In the genomic region with DNA sequence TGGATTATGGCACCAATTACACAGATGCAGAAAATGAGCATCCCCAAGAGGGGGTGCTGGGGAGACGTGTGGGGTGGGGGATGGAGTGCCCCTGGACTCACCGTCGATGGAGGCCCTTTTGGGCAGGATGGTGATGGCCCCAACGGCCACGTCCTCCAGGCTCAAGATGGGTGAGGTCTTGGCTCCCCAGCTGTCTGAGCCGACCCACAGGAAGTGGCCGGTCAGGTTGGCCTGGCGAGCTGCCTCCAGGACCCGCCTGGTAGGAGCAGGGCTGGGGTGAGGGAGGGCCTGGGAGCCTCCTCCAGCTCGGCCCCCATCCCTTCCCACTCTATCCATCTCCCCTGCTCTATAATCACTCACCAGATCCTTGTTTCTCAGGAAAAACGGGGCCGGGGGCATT, we compare ENCODE assay signal across 35 cellular contexts. TPM values are rescaled to one million over a fixed set of nuclear protein-coding genes. Genes with fewer than 3 reads are reported as not detected.
"Had no signal": no experiment of that assay in that cellular context is flagged by ENCODE, and none has a peak within 500 bp of the region (broad histone marks: within the 10 kb centered on the region; RNA-seq: fewer than 3 reads in every experiment).

No MANE protein-coding gene starts in this region.

- H3K27me3 ChIP-seq: body of pancreas had no signal

- H3K9me3 ChIP-seq: adrenal gland had no signal

- DNase-seq: activated B cell treated with CpG ODN at 0.5 μM for 24 hours; activated CD4-positive, alpha-beta memory T cell treated with anti-CD3 and anti-CD28 coated beads for 36 hours; activated CD4-positive, alpha-beta T cell treated with anti-CD3 and anti-CD28 coated beads for 4 hours; activated CD4-positive, alpha-beta T cell treated with anti-CD3 and anti-CD28 coated beads, Interleukin-2, amount 10 ng/mL, durations not matched to agents 24 days and 14 days; activated CD4-positive, alpha-beta T cell treated with anti-CD3 and anti-CD28 coated beads, Interleukin-2, amount 50 U/mL, for 1 hour; activated CD4-positive, alpha-beta T cell treated with anti-CD3 and anti-CD28 coated beads, Interleukin-2, amount 50 U/mL, for 4 hours; activated CD4-positive, CD25-positive, alpha-beta regulatory T cell treated with anti-CD3 and anti-CD28 coated beads, Interleukin-2, amount 50 U/mL, for 72 hours; activated CD8-positive, alpha-beta T cell treated with anti-CD3 and anti-CD28 coated beads for 36 hours; activated gamma-delta T cell treated with Interleukin-2 at 50 U/mL for 16 hours; activated naive CD4-positive, alpha-beta T cell; activated naive CD4-positive, alpha-beta T cell treated with anti-CD3 and anti-CD28 coated beads for 36 hours; activated naive CD4-positive, alpha-beta T cell treated with anti-CD3 and anti-CD28 coated beads, Interleukin-2, amount 50 U/mL, for 16 hours; activated naive CD8-positive, alpha-beta T cell treated with anti-CD3 and anti-CD28 coated beads for 36 hours; activated T-cell treated with anti-CD3 and anti-CD28 coated beads for 4 hours; activated T-cell treated with anti-CD3 and anti-CD28 coated beads, Interleukin-2, amount 50 U/mL, for 1 hour; activated T-cell treated with anti-CD3 and anti-CD28 coated beads, Interleukin-2, amount 50 U/mL, for 4 hours; activated T-cell treated with anti-CD3 and anti-CD28 coated beads, Interleukin-2, amount 50 U/mL, for 72 hours; amniotic stem cell; aorta; body of pancreas; brain microvascular endothelial cell; central memory CD4-positive, alpha-beta T cell; T-helper 1 cell; T-helper 2 cell; T-helper 9 cell had no signal

- H3K4me3 ChIP-seq: adrenal gland, body of pancreas, breast epithelium had no signal

- H3K36me3 ChIP-seq: adrenal gland, brain microvascular endothelial cell, breast epithelium had no signal

- H3K27ac ChIP-seq: adrenal gland, body of pancreas, brain microvascular endothelial cell, breast epithelium, VCaP had no signal

- H3K4me1 ChIP-seq: adrenal gland, body of pancreas, breast epithelium had no signal

RNA-seq across cellular contexts. Expression of gene GRM6, which starts 4.6 kb away (rescaled TPM):
- total RNA-seq: activated B cell treated with CpG ODN at 0.5 μM for 24 hours; activated CD4-positive, alpha-beta memory T cell treated with anti-CD3 and anti-CD28 coated beads for 36 hours; activated CD4-positive, alpha-beta T cell treated with anti-CD3 and anti-CD28 coated beads, Interleukin-2, amount 10 ng/mL, durations not matched to agents 24 days and 14 days; activated CD8-positive, alpha-beta memory T cell treated with anti-CD3 and anti-CD28 coated beads for 36 hours; activated CD8-positive, alpha-beta T cell treated with anti-CD3 and anti-CD28 coated beads for 36 hours; activated naive CD4-positive, alpha-beta T cell treated with anti-CD3 and anti-CD28 coated beads for 36 hours; activated naive CD4-positive, alpha-beta T cell treated with anti-CD3 and anti-CD28 coated beads, Interleukin-2, amount 50 U/mL, for 72 hours; activated naive CD8-positive, alpha-beta T cell treated with anti-CD3 and anti-CD28 coated beads for 36 hours; activated T-cell treated with anti-CD3 and anti-CD28 coated beads, Interleukin-2, amount 50 U/mL, for 4 hours; activated T-cell treated with anti-CD3 and anti-CD28 coated beads, Interleukin-2, amount 50 U/mL, for 72 hours; activated T-helper 1 cell treated with anti-CD3 and anti-CD28 coated beads, Interleukin-12 subunit alpha, Interleukin-12 subunit beta, Interleukin-2, Interleukin-4 antibody, amounts not matched to agents 30 ng/mL and 10 ng/mL and 1 ng/mL, durations not matched to agents 14 hours and 24 hours and 36 hours; activated T-helper 17 cell treated with anti-CD3 and anti-CD28 coated beads, Interleukin-2, amount 50 U/mL, for 72 hours; adrenal gland; aorta; astrocyte; body of pancreas; breast epithelium; cardiac septum; chondrocyte had no signal
- polyA plus RNA-seq: aorta had no signal

RNA-seq across cellular contexts. Expression of gene ZNF454, which starts 49.5 kb away (rescaled TPM):
- total RNA-seq: activated B cell treated with CpG ODN at 0.5 μM for 24 hours; activated CD4-positive, alpha-beta memory T cell treated with anti-CD3 and anti-CD28 coated beads for 36 hours; activated CD4-positive, alpha-beta T cell treated with anti-CD3 and anti-CD28 coated beads, Interleukin-2, amount 10 ng/mL, durations not matched to agents 24 days and 14 days; activated CD8-positive, alpha-beta memory T cell treated with anti-CD3 and anti-CD28 coated beads for 36 hours; activated CD8-positive, alpha-beta T cell treated with anti-CD3 and anti-CD28 coated beads for 36 hours; activated naive CD4-positive, alpha-beta T cell treated with anti-CD3 and anti-CD28 coated beads for 36 hours; activated naive CD4-positive, alpha-beta T cell treated with anti-CD3 and anti-CD28 coated beads, Interleukin-2, amount 50 U/mL, for 72 hours; activated naive CD8-positive, alpha-beta T cell treated with anti-CD3 and anti-CD28 coated beads for 36 hours; activated T-cell treated with anti-CD3 and anti-CD28 coated beads, Interleukin-2, amount 50 U/mL, for 4 hours; activated T-helper 1 cell treated with anti-CD3 and anti-CD28 coated beads, Interleukin-12 subunit alpha, Interleukin-12 subunit beta, Interleukin-2, Interleukin-4 antibody, amounts not matched to agents 30 ng/mL and 10 ng/mL and 1 ng/mL, durations not matched to agents 14 hours and 24 hours and 36 hours; activated T-helper 17 cell treated with anti-CD3 and anti-CD28 coated beads, Interleukin-2, amount 50 U/mL, for 72 hours; astrocyte had no signal
